Comparison of ENCODE assay signal across 8 cellular contexts in the genomic region with DNA sequence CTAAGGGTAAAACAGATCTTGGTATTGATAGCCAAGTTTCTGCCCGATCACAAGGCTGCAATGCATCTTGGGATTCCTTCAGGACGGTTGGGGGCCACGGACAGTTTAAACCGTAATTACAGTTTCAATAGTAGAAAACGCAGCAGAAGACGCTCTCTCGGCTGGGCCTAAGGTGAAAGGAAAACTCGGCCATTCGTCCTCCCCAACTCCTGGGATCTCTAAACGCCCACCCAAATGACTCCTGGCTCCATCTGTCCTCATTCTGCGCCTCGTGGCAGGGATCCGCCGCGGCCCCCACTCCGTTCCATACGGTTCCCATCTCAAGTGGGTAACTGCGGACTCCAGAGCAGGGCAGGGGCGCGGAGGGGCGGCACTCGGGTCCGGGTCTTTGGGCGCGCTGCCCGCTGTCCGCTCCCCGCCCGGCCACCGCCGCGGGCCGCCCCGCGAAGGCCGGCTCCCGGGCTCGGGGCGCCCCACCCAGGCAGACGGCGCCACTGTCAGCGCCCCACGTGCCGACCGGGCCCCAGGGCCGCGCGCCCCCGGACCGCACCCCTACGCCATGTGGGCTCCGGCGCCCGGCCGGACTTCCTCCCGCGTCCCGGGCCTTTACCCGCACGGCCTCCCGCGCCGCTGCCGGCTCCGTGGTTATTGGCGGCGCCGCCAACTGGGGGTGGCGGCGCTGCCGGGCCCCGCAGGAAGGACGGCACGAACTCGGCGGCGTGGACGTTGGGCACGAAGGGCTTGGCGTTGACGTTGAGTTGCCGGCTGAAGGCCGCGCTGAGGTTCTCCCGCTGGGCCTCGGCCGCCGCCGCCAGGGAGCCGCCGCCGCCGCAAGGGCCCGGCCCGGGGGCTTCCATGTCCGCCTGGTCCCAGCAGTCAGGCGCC. TPM values are rescaled to one million over a fixed set of nuclear protein-coding genes. Genes with fewer than 3 reads are reported as not detected.
DNase-seq lines count a peak whose midpoint lies in the region; ATAC-seq and TF ChIP-seq lines count a peak whose summit lies in the region.

No MANE protein-coding gene starts in this region.

- TF ChIP-seq POLR2A in ovary (IDR thresholded peaks at IDR 0.05) (no peak), uterus (IDR thresholded peaks at IDR 0.05) (no peak)

- no peaks in the 10 kb centered on the region for H3K27me3 ChIP-seq in PC-3 (ENCODE audit: low read length)
- H3K27me3 ChIP-seq in ovary = no peaks in the 10 kb centered on the region
- no peaks in the 10 kb centered on the region for H3K27me3 ChIP-seq in uterus

- TF ChIP-seq CTCF in PC-3 (conservative IDR thresholded peaks at IDR 0.05; ENCODE audit: low read depth, low read length) (no peak), ovary (IDR thresholded peaks at IDR 0.05) (peak in 1 of 3 donors; percentile 11), uterus (IDR thresholded peaks at IDR 0.05) (no peak)

- H3K9me2 ChIP-seq in PC-3 (replicated peaks; ENCODE audit: low read length) = no peaks in the 10 kb centered on the region

- CTCF ChIA-PET in PC-3 (lab: Charles Lee) = interaction anchor here (1.2 kb wide), 1 partner anchor 118 kb away, joined by 3 read pairs; the partner anchor contains the start of gene ZC3H7A

- BruUV-seq in PC-3 (replicated peaks; lab: Mats Ljungman, UMichigan) = no TSS peak

- intact Hi-C loops in PC-3 (cut with micrococcal nuclease) = loop anchor here (10.0 kb wide), 1 partner anchor 60 kb away; the partner anchor contains the start of gene RSL1D1
- intact Hi-C loops in Right ventricle myocardium inferior (cut with DNase I) = loop anchor here (5.0 kb wide), 1 partner anchor 63 kb away; the partner anchor contains the start of gene RSL1D1
- intact Hi-C loops in ovary (cut with DNase I) = loop anchor here in 1 of 4 donors (10.0 kb wide), 1 partner anchor 60 kb away; the partner anchor contains the start of gene SNX29
- intact Hi-C loops in uterus (cut with DNase I; ENCODE audit: low total_unique reads) = no loop called here

- DNase-seq in SKM-1 treated with dmso at 0.1 percent for 144 hours (lab: John Stamatoyannopoulos, UW; ENCODE audit: unreplicated experiment) (peak; percentile 9), SKM-1 (lab: John Stamatoyannopoulos, UW; ENCODE audit: unreplicated experiment) (no peak), PC-3 (peak; percentile 23), Right ventricle myocardium inferior (ENCODE audit: missing footprints) (peak; percentile 82), ovary (peak in 3 of 5 donors; percentile 41 to 68 (median 59)), uterus (peak in 1 of 2 donors; percentile 20)
- peak; percentile 36 for DNase-seq in activated naive CD4-positive, alpha-beta T cell treated with anti-CD3 and anti-CD28 coated beads, Interleukin-2, amount 50 U/mL, for 16 hours

- no peak overlapping the region for H2AFZ ChIP-seq in PC-3 (ENCODE audit: low read length)

- H4K20me1 ChIP-seq in PC-3 (ENCODE audit: low read length) = peaks cover 39% of the 10 kb centered on the region

- WGBS in ovary, 3 donors = 0 to 1% (median 1%) methylated on average over 42 to 97 of the region's 97 CpGs

- H3K4me3 ChIP-seq in PC-3 (ENCODE audit: low read length) = peak overlapping the region; percentile 79
- H3K4me3 ChIP-seq in ovary = peak overlapping the region; percentile 78
- peak overlapping the region; percentile 70 to 96 for H3K4me3 ChIP-seq in uterus

- H3K27ac ChIP-seq in PC-3 (ENCODE audit: low read length) (peak overlapping the region; percentile 71), ovary (peak overlapping the region; percentile 78 to 87), uterus (peak overlapping the region; percentile 86 to 93)

- peak overlapping the region; percentile 94 for H3K9ac ChIP-seq in PC-3 (ENCODE audit: low read length)

- POLR2A ChIA-PET in PC-3 (lab: Charles Lee; ENCODE audit: unreplicated experiment) = no interaction called here

- peaks cover 3% of the 10 kb centered on the region for H3F3A ChIP-seq in PC-3 (ENCODE audit: low read length, unreplicated experiment)

- H3K9me3 ChIP-seq in PC-3 (ENCODE audit: low read length) = no peaks in the 10 kb centered on the region
- no peaks in the 10 kb centered on the region for H3K9me3 ChIP-seq in ovary
- no peaks in the 10 kb centered on the region for H3K9me3 ChIP-seq in uterus

- peak overlapping the region; percentile 95 for H3K4me2 ChIP-seq in PC-3 (ENCODE audit: low read length)

- H3K4me1 ChIP-seq in PC-3 (ENCODE audit: insufficient read depth, low read length) (peaks cover 23% of the 10 kb centered on the region), ovary (ENCODE audit: insufficient read depth) (peaks cover 8% of the 10 kb centered on the region), uterus (peaks cover 4 to 13% of the 10 kb centered on the region in 2 donors)

- peaks cover 57% of the 10 kb centered on the region for H3K79me2 ChIP-seq in PC-3 (ENCODE audit: low read length)

- ATAC-seq in HG02981 (IDR thresholded peaks at IDR 0.05; ENCODE audit: unreplicated experiment) (peak; percentile 30), PC-3 (no peak), Right ventricle myocardium inferior (peak; percentile 1)

- TF ChIP-seq EP300 in ovary (IDR thresholded peaks at IDR 0.05) = no peak

- no peaks in the 10 kb centered on the region for H3K36me3 ChIP-seq in PC-3 (ENCODE audit: low read depth, low read length)
- no peaks in the 10 kb centered on the region for H3K36me3 ChIP-seq in ovary
- H3K36me3 ChIP-seq in uterus = no peaks in the 10 kb centered on the region

RNA-seq across cellular contexts. Expression of gene GSPT1, which starts 0.8 kb away (rescaled TPM):
- total RNA-seq in PC-3 (2014; rRNA removed) = 67.9 and 84.0 TPM in 2 replicates
- 91.4 TPM for total RNA-seq in Right ventricle myocardium inferior
- total RNA-seq in ovary = 10 to 100 TPM; 23.4 to 94.2 (median 74.8) TPM
- polyA plus RNA-seq in ovary = 10 to 100 TPM; 21.1 to 99.3 TPM
- total RNA-seq in uterus = 10 to 100 TPM; 33.2 to 73.7 (median 64.7) TPM

RNA-seq across cellular contexts. Expression of gene NPIPB2, which starts 26.8 kb away (rescaled TPM):
- 2.4 and 2.8 TPM in 2 replicates for total RNA-seq in PC-3 (2014; rRNA removed)
- total RNA-seq in Right ventricle myocardium inferior = 0.73 TPM
- total RNA-seq in ovary = 10 to 100 TPM in 2 of 7 donors, 1 to 10 TPM in 5; 4.7 to 13.4 (median 8.7) TPM
- 10 to 100 TPM in 1 of 2 donors, 1 to 10 TPM in 1; 6.5 to 19.3 TPM for polyA plus RNA-seq in ovary
- total RNA-seq in uterus = 10 to 100 TPM in 1 of 4 donors, 1 to 10 TPM in 3; 1.8 to 24.6 (median 3.4) TPM

RNA-seq across cellular contexts. Expression of gene TNFRSF17, which starts 50.0 kb away (rescaled TPM):
- total RNA-seq in PC-3 (2014; rRNA removed) (not detected in 2 replicates), Right ventricle myocardium inferior (not detected), ovary (under 1 TPM in 2 of 7 donors, not detected in 5; 0.20 to 0.60 TPM), uterus (under 1 TPM in 1 of 4 donors, not detected in 3; 0.73 TPM)
- under 1 TPM; 0.19 to 0.52 TPM for polyA plus RNA-seq in ovary
